Comparison of ENCODE assay signal across 8 cellular contexts in genomic region chr1:154863702-154864174, GRCh38. TPM values are rescaled to one million over a fixed set of nuclear protein-coding genes. Genes with fewer than 3 reads are reported as not detected.
DNase-seq lines count a peak whose midpoint lies in the region; ATAC-seq lines count a peak whose summit lies in the region.

No MANE protein-coding gene starts in this region.

- H3K9me3 Mint-ChIP-seq in activated T-cell treated with anti-CD3 and anti-CD28 coated beads, Interleukin-2, amount 50 U/mL, for 72 hours, result no peaks in the 10 kb centered on the region

- H3K27me3 Mint-ChIP-seq in activated T-cell treated with anti-CD3 and anti-CD28 coated beads, Interleukin-2, amount 50 U/mL, for 72 hours (ENCODE audit: low read depth), result peaks cover 39% of the 10 kb centered on the region

- peaks cover 58% of the 10 kb centered on the region for H3K4me1 Mint-ChIP-seq in activated T-cell treated with anti-CD3 and anti-CD28 coated beads, Interleukin-2, amount 50 U/mL, for 72 hours (ENCODE audit: low read depth)

- peak overlapping the region; percentile 11 to 36 for H3K4me3 Mint-ChIP-seq in activated T-cell treated with anti-CD3 and anti-CD28 coated beads, Interleukin-2, amount 50 U/mL, for 72 hours

- DNase-seq in DMS53 treated with DMSO at 0.1 percent for 48 hours (lab: John Stamatoyannopoulos, UW; ENCODE audit: unreplicated experiment) (peak; percentile 44), NCI-H460 (ENCODE audit: extremely low read depth, low read depth) (peak; percentile 59), islet precursor cell (peak; percentile 76), HK-2 (ENCODE audit: unreplicated experiment) (no peak)
- peak in 1 of 2 donors; percentile 62 for DNase-seq in activated T-cell treated with anti-CD3 and anti-CD28 coated beads, Interleukin-2, amount 50 U/mL, for 72 hours

- H3K36me3 Mint-ChIP-seq in activated T-cell treated with anti-CD3 and anti-CD28 coated beads, Interleukin-2, amount 50 U/mL, for 72 hours (ENCODE audit: insufficient read depth in 2 of 2), result no peaks in the 10 kb centered on the region

- ATAC-seq in GM21423 (IDR thresholded peaks at IDR 0.05; ENCODE audit: unreplicated experiment) (peak; percentile 22), HG03025 (IDR thresholded peaks at IDR 0.05; ENCODE audit: low FRiP score, unreplicated experiment) (no peak), GM21717 (IDR thresholded peaks at IDR 0.05; ENCODE audit: unreplicated experiment) (no peak)
- ATAC-seq in activated T-cell treated with anti-CD3 and anti-CD28 coated beads, Interleukin-2, amount 50 U/mL, for 72 hours (replicated peaks in 1 of 2), result peak; percentile 42 to 59

- no peak overlapping the region for H3K27ac Mint-ChIP-seq in activated T-cell treated with anti-CD3 and anti-CD28 coated beads, Interleukin-2, amount 50 U/mL, for 72 hours

RNA-seq across cellular contexts. Expression of gene KCNN3, which starts 6.3 kb away (rescaled TPM):
- 0.40 and 0.61 TPM in 2 replicates for total RNA-seq in NCI-H460 (2014; rRNA removed; shearing (Covaris generic))
- polyA plus RNA-seq in NCI-H460 (2014; cell fraction: nucleus; rRNA removed), result 0.24 and 3.3 TPM in 2 replicates
- under 1 TPM; 0.10 to 0.42 TPM for total RNA-seq in activated T-cell treated with anti-CD3 and anti-CD28 coated beads, Interleukin-2, amount 50 U/mL, for 72 hours

Comparison
In these comparisons a context has a peak if more than half of its experiments do, and no peak if none do; other contexts are left out.
1. ATAC-seq: peak in GM21423 (single experiment) and activated T-cell treated with anti-CD3 and anti-CD28 coated beads, Interleukin-2, amount 50 U/mL, for 72 hours (2 of 2); none in HG03025 (single experiment) and GM21717 (single experiment).